In genomic region chr6:47309326-47310130, GRCh38 we compare ENCODE assay signal across 8 cellular contexts. TPM values are rescaled to one million over a fixed set of nuclear protein-coding genes. Genes with fewer than 3 reads are reported as not detected.
DNase-seq lines count a peak whose midpoint lies in the region; ATAC-seq and TF ChIP-seq lines count a peak whose summit lies in the region.

Gene TNFRSF21 (minus strand): TSS chr6:47309905. CDS start chr6:47309511, 394 bp downstream.

- H3K4me1 ChIP-seq in heart right ventricle, result peaks cover 0 to 25% (median 10%) of the 10 kb centered on the region in 9 donors
- peaks cover 5% of the 10 kb centered on the region for H3K4me1 ChIP-seq in upper lobe of right lung

- ATAC-seq in HG02623 (IDR thresholded peaks at IDR 0.05; ENCODE audit: unreplicated experiment), result peak; percentile 99
- peak; percentile 98 to 100 (median 99) for ATAC-seq in heart right ventricle
- ATAC-seq in upper lobe of right lung, result peak; percentile 99

- H3K27me3 ChIP-seq in SU-DHL-6 (ENCODE audit: low read length) (no peaks in the 10 kb centered on the region), heart right ventricle (peaks cover 0 to 61% (median 40%) of the 10 kb centered on the region in 7 donors), upper lobe of right lung (no peaks in the 10 kb centered on the region)

- H3K9me3 ChIP-seq in SU-DHL-6 (ENCODE audit: insufficient read depth, low read length) (no peaks in the 10 kb centered on the region), heart right ventricle (no peaks in the 10 kb centered on the region), upper lobe of right lung (no peaks in the 10 kb centered on the region)

- H3F3A ChIP-seq in SU-DHL-6 (ENCODE audit: insufficient read depth), result no peaks in the 10 kb centered on the region

- WGBS in heart right ventricle, 2 donors, result 0 to 1% methylated on average over 73 to 81 of the region's 81 CpGs

- intact Hi-C loops in heart right ventricle (cut with DNase I) (loop anchor here (1.0 to 10.0 kb wide), 12 partner anchors 55 to 887 kb away; no protein-coding TSS in a partner anchor), posterior cingulate gyrus (cut with DNase I) (loop anchor here (1.0 to 10.0 kb wide), 3 partner anchors 65 to 462 kb away; no protein-coding TSS in a partner anchor), upper lobe of right lung (cut with DNase I) (no loop called here)

- H3K79me2 ChIP-seq in SU-DHL-6 (ENCODE audit: insufficient read depth, low read length), result no peaks in the 10 kb centered on the region

- peak within 1 kb of the TSS; percentile 46 for H3K9ac ChIP-seq in SU-DHL-6 (ENCODE audit: low read length)

- H3K36me3 ChIP-seq in SU-DHL-6 (ENCODE audit: low read length), result no peaks in the 10 kb centered on the region
- no peaks in the 10 kb centered on the region for H3K36me3 ChIP-seq in heart right ventricle
- no peaks in the 10 kb centered on the region for H3K36me3 ChIP-seq in upper lobe of right lung

- H3K4me2 ChIP-seq in SU-DHL-6 (ENCODE audit: low read depth, low read length, poor library complexity, severe bottlenecking), result peak within 1 kb of the TSS; percentile 60

- H3K4me3 ChIP-seq in GM12864 (ENCODE audit: low read depth, low read length), result peak within 1 kb of the TSS; percentile 58
- peak within 1 kb of the TSS; percentile 57 for H3K4me3 ChIP-seq in SU-DHL-6 (ENCODE audit: insufficient read depth, low read length, poor library complexity, severe bottlenecking)
- peak within 1 kb of the TSS; percentile 56 to 83 (median 78) for H3K4me3 ChIP-seq in heart right ventricle
- H3K4me3 ChIP-seq in upper lobe of right lung, result peak within 1 kb of the TSS; percentile 73

- H3K27ac ChIP-seq in SU-DHL-6 (ENCODE audit: low read depth, low read length) (no peak within 1 kb of the TSS), heart right ventricle (peak within 1 kb of the TSS; percentile 22 to 81 (median 73)), upper lobe of right lung (peak within 1 kb of the TSS; percentile 63)

- peak within 1 kb of the TSS; percentile 84 for H2AFZ ChIP-seq in SU-DHL-6 (ENCODE audit: low read depth, low read length, severe bottlenecking)

- H4K20me1 ChIP-seq in SU-DHL-6 (ENCODE audit: low read depth, low read length), result no peaks in the 10 kb centered on the region

- TF ChIP-seq CTCF in GM12864 (IDR thresholded peaks at IDR 0.05; ENCODE audit: low read depth, low read length, missing control alignments) (peak; percentile 97), SU-DHL-6 (IDR thresholded peaks at IDR 0.05; ENCODE audit: insufficient read depth, low read length, poor library complexity, severe bottlenecking) (peak; percentile 83), heart right ventricle (IDR thresholded peaks at IDR 0.05) (peak; percentile 83 to 99 (median 95)), upper lobe of right lung (IDR thresholded peaks at IDR 0.05) (peak; percentile 96)

- DNase-seq in GM12864 (ENCODE audit: low read depth) (peak; percentile 36), NCI-H1105 (lab: John Stamatoyannopoulos, UW) (peak; percentile 94), amniotic epithelial cell (ENCODE audit: low read depth) (peak; percentile 85), heart right ventricle (peak; percentile 90 to 92), posterior cingulate gyrus (peak; percentile 91 to 99 (median 95)), upper lobe of right lung (peak; percentile 97)

- H3K9me2 ChIP-seq in SU-DHL-6 (replicated peaks; ENCODE audit: insufficient read depth, low read length), result no peaks in the 10 kb centered on the region

RNA-seq across cellular contexts. Expression of gene TNFRSF21, which starts in this region (rescaled TPM):
- total RNA-seq in heart right ventricle, result 10 to 100 TPM in 1 of 10 donors, 1 to 10 TPM in 9; 3.8 to 12.8 (median 6.0) TPM
- polyA plus RNA-seq in heart right ventricle, result 1 to 10 TPM; 5.3 to 6.4 TPM
- total RNA-seq in upper lobe of right lung, result 28.9 TPM

Comparison
In these comparisons a context has a peak if more than half of its experiments do, and no peak if none do; other contexts are left out.
1. DNase-seq: peak in every context shown above with its lines; median percentile 97 in upper lobe of right lung; 95 in posterior cingulate gyrus; 94 in NCI-H1105; 91 in heart right ventricle; 85 in amniotic epithelial cell; 36 in GM12864.